ENCODE assay signal across 24 cellular contexts in genomic region chrY:16097325-16097724, GRCh38.
"Had no signal": no experiment of that assay in that cellular context is flagged by ENCODE, and none has a peak within 500 bp of the region (broad histone marks: within the 10 kb centered on the region; RNA-seq: fewer than 3 reads in every experiment).

No MANE protein-coding gene starts in this region.

- H3K27ac ChIP-seq: neural progenitor cell, ovary, parathyroid adenoma, prostate gland, right lobe of liver, sigmoid colon, stomach, thoracic aorta, tibial artery, transverse colon, upper lobe of right lung, uterus had no signal

- H3K79me2 ChIP-seq: parathyroid adenoma had no signal

- H2AFZ ChIP-seq: neural progenitor cell, parathyroid adenoma had no signal

- DNase-seq: naive thymus-derived CD4-positive, alpha-beta T cell; natural killer cell; occipital lobe; ovary; right cardiac atrium; right lobe of liver; sigmoid colon; small intestine; stimulated activated CD4-positive, alpha-beta T cell treated with anti-CD3 and anti-CD28 coated beads, Interleukin-15, amount 100 ng/mL, for 24 hours; stimulated activated CD4-positive, alpha-beta T cell treated with anti-CD3 and anti-CD28 coated beads, Interleukin-2, amount 100 ng/mL, for 24 hours; stimulated activated CD4-positive, alpha-beta T cell treated with anti-CD3 and anti-CD28 coated beads, Interleukin-2, amount 100 ng/mL, for 48 hours; stimulated activated CD4-positive, alpha-beta T cell treated with anti-CD3 and anti-CD28 coated beads, Interleukin-4, amount 100 ng/mL, for 24 hours; stimulated activated naive B cell treated with anti-CD40 and anti-IgM and Interleukin-4, amounts not matched to agents 10 μg/mL and 1 μg/mL and 100 μg/mL, for 72 hours; stimulated activated naive CD4-positive, alpha-beta T cell treated with Interleukin-2 at 50 U/mL for 16 hours; stomach; tibial artery; transverse colon; upper lobe of right lung; uterus had no signal

- H3K4me1 ChIP-seq: neural progenitor cell, parathyroid adenoma, prostate gland, right lobe of liver, sigmoid colon, stomach, tibial artery, transverse colon, upper lobe of right lung, uterus had no signal

- H3K36me3 ChIP-seq: neural progenitor cell, ovary, prostate gland, right lobe of liver, sigmoid colon, stomach, thoracic aorta, tibial artery, transverse colon, upper lobe of right lung, uterus had no signal

- H3K9me3 ChIP-seq: ovary, prostate gland, right lobe of liver, sigmoid colon, stomach, thoracic aorta, tibial artery, transverse colon, upper lobe of right lung, uterus had no signal

- ATAC-seq: naive thymus-derived CD4-positive, alpha-beta T cell; natural killer cell; right cardiac atrium; right lobe of liver; stimulated activated effector memory CD8-positive, alpha-beta T cell treated with anti-CD3 and anti-CD28 coated beads, Interleukin-12 subunit alpha, Interleukin-12 subunit beta, amount 100 ng/mL, for 72 hours; stimulated activated naive B cell treated with anti-CD40 and anti-IgM and Interleukin-4, amounts not matched to agents 10 μg/mL and 1 μg/mL and 100 μg/mL, for 72 hours; upper lobe of right lung had no signal

- H3K4me2 ChIP-seq: neural progenitor cell had no signal

- H3K27me3 ChIP-seq: neural progenitor cell, ovary, right lobe of liver, sigmoid colon, stomach, tibial artery, transverse colon, upper lobe of right lung, uterus had no signal

- H3K4me3 ChIP-seq: neural progenitor cell, ovary, prostate gland, right lobe of liver, sigmoid colon, stomach, thoracic aorta, tibial artery, transverse colon, upper lobe of right lung, uterus had no signal
